ENCODE assay signal across 34 cellular contexts in genomic region chr1:221454096-221454495, GRCh38.
"Had no signal": no experiment of that assay in that cellular context is flagged by ENCODE, and none has a peak within 500 bp of the region (broad histone marks: within the 10 kb centered on the region; RNA-seq: fewer than 3 reads in every experiment).

No MANE protein-coding gene starts in this region.

- H3K4me3 ChIP-seq: ascending aorta, breast epithelium, cardiac muscle cell, coronary artery, dorsolateral prefrontal cortex had no signal

- H3K36me3 Mint-ChIP-seq: activated naive CD4-positive, alpha-beta T cell treated with anti-CD3 and anti-CD28 coated beads, Interleukin-2, amount 50 U/mL, for 24 hours; activated naive CD8-positive, alpha-beta T cell treated with anti-CD3 and anti-CD28 coated beads for 36 hours; brain had no signal

- ATAC-seq: activated CD4-positive, CD25-positive, alpha-beta regulatory T cell treated with anti-CD3 and anti-CD28 coated beads, Interleukin-2, amount 50 U/mL, for 24 hours; activated CD8-positive, alpha-beta T cell treated with anti-CD3 and anti-CD28 coated beads for 36 hours; activated naive CD8-positive, alpha-beta T cell treated with anti-CD3 and anti-CD28 coated beads, Interleukin-2, amount 50 U/mL, for 24 hours; esophagus mucosa; T-helper 17 cell had no signal

- DNase-seq: activated B cell treated with CpG ODN at 0.5 μM for 24 hours; activated CD4-positive, alpha-beta T cell treated with anti-CD3 and anti-CD28 coated beads for 48 hours; activated CD4-positive, alpha-beta T cell treated with anti-CD3 and anti-CD28 coated beads, Interleukin-2, amount 50 U/mL, for 1 hour; activated CD4-positive, alpha-beta T cell treated with anti-CD3 and anti-CD28 coated beads, Interleukin-2, amount 50 U/mL, for 48 hours; activated CD8-positive, alpha-beta memory T cell treated with anti-CD3 and anti-CD28 coated beads for 24 hours; activated CD8-positive, alpha-beta T cell treated with anti-CD3 and anti-CD28 coated beads for 36 hours; activated effector memory CD4-positive, alpha-beta T cell treated with anti-CD3 and anti-CD28 coated beads, Interleukin-2, amount 50 U/mL, for 16 hours; activated naive CD4-positive, alpha-beta T cell treated with anti-CD3 and anti-CD28 coated beads for 36 hours; activated naive CD8-positive, alpha-beta T cell treated with anti-CD3 and anti-CD28 coated beads for 36 hours; activated naive CD8-positive, alpha-beta T cell treated with anti-CD3 and anti-CD28 coated beads, Interleukin-2, amount 50 U/mL, for 24 hours; activated T-cell treated with anti-CD3 and anti-CD28 coated beads, Interleukin-2, amount 50 U/mL, for 1 hour; activated T-cell treated with anti-CD3 and anti-CD28 coated beads, Interleukin-2, amount 50 U/mL, for 48 hours; central memory CD4-positive, alpha-beta T cell; dorsolateral prefrontal cortex; effector memory CD4-positive, alpha-beta T cell; endodermal cell; foreskin fibroblast; head of caudate nucleus; T-helper 1 cell; T-helper 17 cell; T1000; WERI-Rb-1 had no signal

- H3K27ac Mint-ChIP-seq: activated B cell treated with CpG ODN at 0.5 μM for 24 hours; activated CD8-positive, alpha-beta T cell treated with anti-CD3 and anti-CD28 coated beads for 36 hours; activated naive CD4-positive, alpha-beta T cell treated with anti-CD3 and anti-CD28 coated beads for 36 hours; activated naive CD4-positive, alpha-beta T cell treated with anti-CD3 and anti-CD28 coated beads, Interleukin-2, amount 50 U/mL, for 24 hours; activated naive CD8-positive, alpha-beta T cell treated with anti-CD3 and anti-CD28 coated beads for 36 hours; activated naive CD8-positive, alpha-beta T cell treated with anti-CD3 and anti-CD28 coated beads, Interleukin-2, amount 50 U/mL, for 24 hours; activated T-helper 1 cell treated with anti-CD3 and anti-CD28 coated beads, Interleukin-12 subunit alpha, Interleukin-12 subunit beta, Interleukin-2, Interleukin-4 antibody, amounts not matched to agents 30 ng/mL and 10 ng/mL and 1 ng/mL, durations not matched to agents 14 hours and 24 hours and 36 hours; activated T-helper 2 cell treated with anti-CD3 and anti-CD28 coated beads, Interferon-gamma antibody, Interleukin-2, Interleukin-4, amounts not matched to agents 10 μg/mL and 5 μg/mL and 100 μg/mL, durations not matched to agents 14 hours and 24 hours and 36 hours; brain; dendritic cell treated with granulocyte-macrophage colony-stimulating factor and Interleukin-4, amounts not matched to agents 40 ng/mL and 50 ng/mL, for 4 days; endodermal cell; T-helper 17 cell; T-helper 2 cell treated with Interferon-gamma antibody and Interleukin-4, amounts not matched to agents 5 μg/mL and 100 μg/mL, for 36 hours had no signal

- H3K9me3 Mint-ChIP-seq: activated B cell treated with CpG ODN at 0.5 μM for 24 hours; activated CD8-positive, alpha-beta T cell treated with anti-CD3 and anti-CD28 coated beads for 36 hours; activated naive CD4-positive, alpha-beta T cell treated with anti-CD3 and anti-CD28 coated beads for 36 hours; activated naive CD4-positive, alpha-beta T cell treated with anti-CD3 and anti-CD28 coated beads, Interleukin-2, amount 50 U/mL, for 24 hours; activated naive CD8-positive, alpha-beta T cell treated with anti-CD3 and anti-CD28 coated beads, Interleukin-2, amount 50 U/mL, for 24 hours; activated T-helper 1 cell treated with anti-CD3 and anti-CD28 coated beads, Interleukin-12 subunit alpha, Interleukin-12 subunit beta, Interleukin-2, Interleukin-4 antibody, amounts not matched to agents 30 ng/mL and 10 ng/mL and 1 ng/mL, durations not matched to agents 14 hours and 24 hours and 36 hours; activated T-helper 2 cell treated with anti-CD3 and anti-CD28 coated beads, Interferon-gamma antibody, Interleukin-2, Interleukin-4, amounts not matched to agents 10 μg/mL and 5 μg/mL and 100 μg/mL, durations not matched to agents 14 hours and 24 hours and 36 hours; dendritic cell treated with granulocyte-macrophage colony-stimulating factor and Interleukin-4, amounts not matched to agents 40 ng/mL and 50 ng/mL, for 4 days; T-helper 2 cell treated with Interferon-gamma antibody and Interleukin-4, amounts not matched to agents 5 μg/mL and 100 μg/mL, for 36 hours had no signal

- H3K27me3 Mint-ChIP-seq: dendritic cell treated with granulocyte-macrophage colony-stimulating factor and Interleukin-4, amounts not matched to agents 40 ng/mL and 50 ng/mL, for 4 days had no signal

- H3K4me1 Mint-ChIP-seq: activated B cell treated with CpG ODN at 0.5 μM for 24 hours, T-helper 17 cell had no signal

- H3K4me3 Mint-ChIP-seq: activated B cell treated with CpG ODN at 0.5 μM for 24 hours; activated CD8-positive, alpha-beta T cell treated with anti-CD3 and anti-CD28 coated beads for 36 hours; activated naive CD4-positive, alpha-beta T cell treated with anti-CD3 and anti-CD28 coated beads for 36 hours; activated naive CD4-positive, alpha-beta T cell treated with anti-CD3 and anti-CD28 coated beads, Interleukin-2, amount 50 U/mL, for 24 hours; activated naive CD8-positive, alpha-beta T cell treated with anti-CD3 and anti-CD28 coated beads for 36 hours; activated naive CD8-positive, alpha-beta T cell treated with anti-CD3 and anti-CD28 coated beads, Interleukin-2, amount 50 U/mL, for 24 hours; activated T-helper 1 cell treated with anti-CD3 and anti-CD28 coated beads, Interleukin-12 subunit alpha, Interleukin-12 subunit beta, Interleukin-2, Interleukin-4 antibody, amounts not matched to agents 30 ng/mL and 10 ng/mL and 1 ng/mL, durations not matched to agents 14 hours and 24 hours and 36 hours; brain; dendritic cell treated with granulocyte-macrophage colony-stimulating factor and Interleukin-4, amounts not matched to agents 40 ng/mL and 50 ng/mL, for 4 days; endodermal cell; T-helper 17 cell; T-helper 2 cell treated with Interferon-gamma antibody and Interleukin-4, amounts not matched to agents 5 μg/mL and 100 μg/mL, for 36 hours had no signal
